In the genomic region with DNA sequence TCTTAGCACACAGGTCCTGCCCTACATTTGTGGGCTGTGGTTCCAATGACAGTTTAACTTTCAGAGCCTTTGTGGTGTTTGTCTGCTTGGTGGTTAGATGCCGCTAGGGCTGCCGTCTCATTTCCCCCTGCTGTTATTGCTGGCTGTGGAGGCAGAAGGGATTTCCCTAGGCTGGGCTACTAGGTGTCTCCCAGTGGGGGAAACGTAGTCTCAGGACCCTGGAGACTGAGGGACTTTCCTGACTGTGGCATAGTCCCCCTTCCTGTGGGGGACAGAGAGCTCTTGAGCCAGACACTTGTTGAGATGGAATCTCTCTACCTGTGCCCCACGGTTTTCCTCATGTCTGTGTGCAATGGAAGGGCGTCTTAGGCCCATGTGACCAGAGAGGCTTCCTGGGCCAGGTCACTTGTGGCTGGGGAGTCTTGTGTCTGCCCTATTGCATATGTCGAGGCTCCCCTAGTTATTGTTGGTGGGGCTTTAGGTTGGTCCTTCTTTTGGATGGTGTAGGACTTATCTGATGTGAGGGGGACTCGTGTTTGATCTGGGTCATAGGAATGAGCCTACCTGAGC, we compare ENCODE assay signal across 8 cellular contexts.
DNase-seq lines count a peak whose midpoint lies in the region; ATAC-seq lines count a peak whose summit lies in the region.

No MANE protein-coding gene starts in this region.

- ATAC-seq in GM18870 (IDR thresholded peaks at IDR 0.05; ENCODE audit: unreplicated experiment) = peak; percentile 95
- peak; percentile 94 for ATAC-seq in HG02943 (IDR thresholded peaks at IDR 0.05; ENCODE audit: low read depth, unreplicated experiment)

- DNase-seq in T-helper 2 cell (peak in 4 of 5 experiments; percentile 27 to 96 (median 58)), dermis blood vessel endothelial cell (peak; percentile 36), NCI-H1417 (lab: John Stamatoyannopoulos, UW) (no peak), SHP77 (lab: John Stamatoyannopoulos, UW) (no peak), HPDE6-E6E7 (ENCODE audit: extremely low spot score) (no peak)
- DNase-seq in stimulated activated CD8-positive, alpha-beta memory T cell treated with anti-CD3 and anti-CD28 coated beads, Interleukin-4, amount 100 ng/mL, for 1 hour (ENCODE audit: low read depth in 2 of 2, low spot score in 1 of 2) = peak; percentile 11 to 15

Comparison
In these comparisons a context has a peak if more than half of its experiments do, and no peak if none do; other contexts are left out.
1. DNase-seq: peak in T-helper 2 cell (4 of 5), dermis blood vessel endothelial cell (single experiment) and stimulated activated CD8-positive, alpha-beta memory T cell treated with anti-CD3 and anti-CD28 coated beads, Interleukin-4, amount 100 ng/mL, for 1 hour (2 of 2); none in NCI-H1417 (0 of 3), SHP77 (0 of 2) and HPDE6-E6E7 (single experiment).